Comparison of ENCODE assay signal across 25 cellular contexts in genomic region chr6:142558785-142559184, GRCh38.
DNase-seq lines count a peak whose midpoint lies in the region; ATAC-seq, FAIRE-seq and TF ChIP-seq lines count a peak whose summit lies in the region.
"Had no signal": no experiment of that assay in that cellular context is flagged by ENCODE, and none has a peak within 500 bp of the region (broad histone marks: within the 10 kb centered on the region; RNA-seq: fewer than 3 reads in every experiment).

No MANE protein-coding gene starts in this region.

- no peak overlapping the region for H3K4me2 ChIP-seq in IMR-90 (ENCODE audit: low read depth, low read length)
- no peak overlapping the region for H3K4me2 ChIP-seq in H1 (ENCODE audit: insufficient read depth in 1 of 2, low read depth in 2 of 2, low read length in 2 of 2)
- H3K4me2 ChIP-seq: BLaER1 had no signal

- H4K8ac ChIP-seq in IMR-90 (ENCODE audit: low read depth in 2 of 2, low read length in 2 of 2) (no peak overlapping the region), H1 (ENCODE audit: extremely low read depth, insufficient read depth, low read length) (no peak overlapping the region)

- no TSS peak for BruUV-seq in IMR-90 (replicated peaks; lab: Mats Ljungman, UMichigan)

- no peaks in the 10 kb centered on the region for H3K23me2 ChIP-seq in H1 (ENCODE audit: low read depth, low read length)

- in situ Hi-C loops in IMR-90 (cut with MboI; ENCODE audit: low sequenced_read_pairs), result no loop called here

- 0 out of 2 replicates have a peak, but pooled peaks have one; percentile 11 for ATAC-seq in IMR-90 (ENCODE audit: low read depth)
- ATAC-seq: GM12878 had no signal

- no peak overlapping the region for H2BK15ac ChIP-seq in IMR-90 (ENCODE audit: low read depth, low read length)
- H2BK15ac ChIP-seq in H1 (ENCODE audit: low read length), result no peak overlapping the region

- POLR2A ChIA-PET in IMR-90 (lab: Charles Lee; ENCODE audit: unreplicated experiment) (no interaction called here), H1 (lab: Charles Lee; ENCODE audit: partially characterized antibody) (no interaction called here)

- H3K4me1 ChIP-seq in IMR-90 (ENCODE audit: control insufficient read depth, insufficient read depth, low read length), result no peaks in the 10 kb centered on the region
- H3K4me1 ChIP-seq in H1 (replicated peaks in 1 of 4; ENCODE audit: control insufficient read depth in 3 of 4, insufficient read depth in 4 of 4, low read length in 3 of 4), result no peaks in the 10 kb centered on the region
- H3K4me1 ChIP-seq: BE2C, Caco-2 had no signal

- H3K27me3 ChIP-seq in IMR-90 (ENCODE audit: control insufficient read depth, insufficient read depth, low read length) (peaks cover 15% of the 10 kb centered on the region), H1 (replicated peaks in 1 of 4; ENCODE audit: control insufficient read depth in 3 of 4, extremely low read depth in 1 of 4, insufficient read depth in 3 of 4, low read length in 3 of 4) (no peaks in the 10 kb centered on the region)
- H3K27me3 ChIP-seq: BE2C, BLaER1 had no signal

- TF ChIP-seq CTCF in IMR-90 (conservative IDR thresholded peaks at IDR 0.05; ENCODE audit: low read depth, low read length), result no peak
- TF ChIP-seq CTCF in H1 (IDR thresholded peaks at IDR 0.05; ENCODE audit: control extremely low read depth in 1 of 3, insufficient read depth in 1 of 3, low read depth in 1 of 3, low read length in 3 of 3), result no peak

- H3K79me2 ChIP-seq in H1 (ENCODE audit: control insufficient read depth in 1 of 2, insufficient read depth in 2 of 2, low read length in 2 of 2), result no peaks in the 10 kb centered on the region

- no peak overlapping the region for H3K9ac ChIP-seq in IMR-90 (ENCODE audit: low read depth, low read length)
- no peak overlapping the region for H3K9ac ChIP-seq in H1 (replicated peaks in 1 of 4; ENCODE audit: extremely low read depth in 1 of 4, low read depth in 3 of 4, low read length in 3 of 4)
- H3K9ac ChIP-seq: BLaER1 had no signal

- no peak overlapping the region for H4K5ac ChIP-seq in IMR-90 (ENCODE audit: low read depth, low read length)
- no peak overlapping the region for H4K5ac ChIP-seq in H1 (ENCODE audit: insufficient read length, low read depth, low read length)

- no peaks in the 10 kb centered on the region for H4K20me1 ChIP-seq in IMR-90 (ENCODE audit: insufficient read depth, low read length)
- H4K20me1 ChIP-seq in H1 (replicated peaks in 1 of 2; ENCODE audit: control insufficient read depth in 1 of 2, insufficient read depth in 2 of 2, low read length in 2 of 2), result no peaks in the 10 kb centered on the region
- H4K20me1 ChIP-seq: BLaER1 had no signal

- H3K18ac ChIP-seq in IMR-90 (ENCODE audit: low read depth, low read length), result no peak overlapping the region
- H3K18ac ChIP-seq in H1 (ENCODE audit: extremely low read depth, low read length), result no peak overlapping the region

- H2AK5ac ChIP-seq in IMR-90 (ENCODE audit: low read depth, low read length) (no peak overlapping the region), H1 (ENCODE audit: low read depth, low read length) (no peak overlapping the region)

- no peaks in the 10 kb centered on the region for H3K9me1 ChIP-seq in IMR-90 (ENCODE audit: insufficient read depth, low read length)

- no CpG with 5 or more reads among the region's 3 CpGs for WGBS in IMR-90 (ENCODE audit: extremely low coverage in 2 of 2, insufficient read length in 1 of 2), 2 experiments
- WGBS in H1 (ENCODE audit: extremely low coverage in 1 of 2, insufficient coverage in 1 of 2, insufficient read length in 1 of 2, insufficient replicate concordance in 2 of 2, low coverage in 1 of 2, low lambda C conversion rate in 2 of 2, missing lambda C conversion rate in 1 of 2), 2 experiments, result 90% methylated on average over 3 of the region's 3 CpGs; no CpG with 5 or more reads in 1 of the 2 experiments

- H3K9me3 ChIP-seq in IMR-90 (ENCODE audit: control insufficient read depth, insufficient read depth, low read length) (no peaks in the 10 kb centered on the region), H1 (ENCODE audit: insufficient read depth in 2 of 2, low read depth in 1 of 2, low read length in 1 of 2) (no peaks in the 10 kb centered on the region)
- H3K9me3 ChIP-seq: BE2C, BLaER1, Caco-2 had no signal

- CTCF ChIA-PET in IMR-90 (lab: Yijun Ruan, JAX) (no interaction called here), H1 (lab: Charles Lee; ENCODE audit: partially characterized antibody) (interaction anchor here (1.4 kb wide), 1 partner anchor 10 kb away, joined by 3 read pairs; no protein-coding TSS in a partner anchor)

- intact Hi-C loops in IMR-90 (cut with micrococcal nuclease), result no loop called here

- H2AFZ ChIP-seq in IMR-90 (replicated peaks; ENCODE audit: low read length, poor library complexity) (no peak overlapping the region), H1 (ENCODE audit: low read length) (no peak overlapping the region)

- no peak overlapping the region for H2AK9ac ChIP-seq in IMR-90 (replicated peaks; ENCODE audit: low read depth, low read length, poor library complexity)

- TF ChIP-seq RAD21 in IMR-90 (IDR thresholded peaks at IDR 0.05; ENCODE audit: low read length) (no peak), H1 (IDR thresholded peaks at IDR 0.05 in 1 of 2, conservative IDR thresholded peaks at IDR 0.05 in 1 of 2; ENCODE audit: low read depth in 2 of 2, low read length in 2 of 2) (no peak)

- TF ChIP-seq POLR2A in IMR-90 (IDR thresholded peaks at IDR 0.05; ENCODE audit: low read depth, low read length) (no peak), H1 (IDR thresholded peaks at IDR 0.05; ENCODE audit: control extremely low read depth in 1 of 2, low read depth in 2 of 2, low read length in 2 of 2) (no peak)

- H2BK20ac ChIP-seq in IMR-90 (ENCODE audit: low read depth, low read length), result no peak overlapping the region
- no peak overlapping the region for H2BK20ac ChIP-seq in H1 (ENCODE audit: low read length)

- H3K4me3 ChIP-seq in IMR-90 (ENCODE audit: insufficient read depth, low read depth, low read length) (no peak overlapping the region), H1 (ENCODE audit: extremely low read depth in 1 of 4, insufficient read depth in 2 of 4, low read depth in 3 of 4, low read length in 4 of 4) (no peak overlapping the region)
- H3K4me3 ChIP-seq: BLaER1, GM12878 had no signal

- no peak overlapping the region for H3K27ac ChIP-seq in IMR-90 (ENCODE audit: insufficient read depth, low read length)
- H3K27ac ChIP-seq in H1 (ENCODE audit: low read depth, low read length), result no peak overlapping the region
- H3K27ac ChIP-seq: BLaER1 had no signal

- H2BK12ac ChIP-seq in H1 (ENCODE audit: low read depth, low read length), result no peak overlapping the region

- FAIRE-seq in H1 (lab: Jason Lieb, UNC), result peak; percentile 32
- FAIRE-seq in RCC 7860 (lab: Jason Lieb, UNC), result no peak
- FAIRE-seq: A204.1, D721Med, GM12878, GM12892, GM18507 had no signal

- H3K56ac ChIP-seq in IMR-90 (ENCODE audit: extremely low read depth, insufficient read depth, low read length), result no peak overlapping the region
- no peak overlapping the region for H3K56ac ChIP-seq in H1 (replicated peaks; ENCODE audit: insufficient read length, low read depth, low read length)

- H3K36me3 ChIP-seq in IMR-90 (ENCODE audit: control insufficient read depth, insufficient read depth, low read length) (no peaks in the 10 kb centered on the region), H1 (ENCODE audit: control insufficient read depth in 2 of 4, insufficient read depth in 4 of 4, low read length in 3 of 4) (no peaks in the 10 kb centered on the region)
- H3K36me3 ChIP-seq: BE2C, BLaER1 had no signal

- dilution Hi-C loops in IMR-90 (cut with HindIII; ENCODE audit: low sequenced_read_pairs, unreplicated experiment), result no loop called here

- DNase-seq in IMR-90, result no peak
- peak; percentile 46 for DNase-seq in NCI-H69 (lab: John Stamatoyannopoulos, UW)
- no peak for DNase-seq in H1 (ENCODE audit: low read depth in 1 of 2, low spot score in 2 of 2)
- no peak for DNase-seq in DMS53 treated with DMSO at 0.1 percent for 48 hours (lab: John Stamatoyannopoulos, UW; ENCODE audit: unreplicated experiment)
- no peak for DNase-seq in RCC 7860 (ENCODE audit: low spot score)
- no peak for DNase-seq in COLO668 (lab: John Stamatoyannopoulos, UW; ENCODE audit: unreplicated experiment)
- DNase-seq: 8988T; ACHN; BE2C; C1 segment of cervical spinal cord; Caco-2; Calu3; CD4-positive, alpha-beta memory T cell; CD4-positive, CD25-positive, alpha-beta regulatory T cell; CD8-positive, alpha-beta memory T cell; DMS79; DND-41; EL; GDM1 had no signal

- H3K79me1 ChIP-seq in IMR-90 (ENCODE audit: low read depth in 1 of 2, low read length in 2 of 2) (no peaks in the 10 kb centered on the region), H1 (ENCODE audit: low read depth, low read length) (no peaks in the 10 kb centered on the region)

- H3K14ac ChIP-seq in IMR-90 (replicated peaks; ENCODE audit: low read depth, low read length) (no peak overlapping the region), H1 (ENCODE audit: insufficient read length) (no peak overlapping the region)

- H2BK5ac ChIP-seq in IMR-90 (ENCODE audit: low read depth, low read length, poor library complexity, severe bottlenecking) (no peak overlapping the region), H1 (ENCODE audit: low read depth, low read length) (no peak overlapping the region)

- no peak overlapping the region for H4K91ac ChIP-seq in IMR-90 (ENCODE audit: insufficient read depth, low read depth, low read length)
- H4K91ac ChIP-seq in H1 (replicated peaks; ENCODE audit: insufficient read length, low read length), result no peak overlapping the region

- no peak overlapping the region for H3K4ac ChIP-seq in IMR-90 (ENCODE audit: low read depth, low read length)
- no peak overlapping the region for H3K4ac ChIP-seq in H1 (replicated peaks; ENCODE audit: insufficient read length, low read depth, low read length)

- TF ChIP-seq EP300 in H1 (IDR thresholded peaks at IDR 0.05; ENCODE audit: borderline replicate concordance in 1 of 2, low read depth in 2 of 2, low read length in 2 of 2), result no peak

- H2BK120ac ChIP-seq in IMR-90 (ENCODE audit: low read depth, low read length) (no peak overlapping the region), H1 (replicated peaks; ENCODE audit: low read depth, low read length) (no peak overlapping the region)

- H3K23ac ChIP-seq in IMR-90 (ENCODE audit: low read depth, low read length) (no peak overlapping the region), H1 (ENCODE audit: insufficient read length) (no peak overlapping the region)

TF ChIP-seq in IMR-90, 13 proteins besides CTCF, POLR2A, EP300 and RAD21 (continues in another document):
- TF ChIP-seq MAZ (IDR thresholded peaks at IDR 0.05; ENCODE audit: borderline replicate concordance, low read depth, low read length), result no peak
- no peak for TF ChIP-seq CHD1 (IDR thresholded peaks at IDR 0.05; ENCODE audit: low read depth, low read length)

TF ChIP-seq in H1, 55 proteins besides CTCF, POLR2A, EP300 and RAD21 (continues in another document):
- no peak for TF ChIP-seq RXRA (IDR thresholded peaks at IDR 0.05; ENCODE audit: insufficient read depth, low read depth, low read length)
- no peak for TF ChIP-seq TAF1 (IDR thresholded peaks at IDR 0.05; ENCODE audit: low read depth, low read length)
- TF ChIP-seq KDM1A (IDR thresholded peaks at IDR 0.05; ENCODE audit: borderline replicate concordance, low read length), result no peak
- no peak for TF ChIP-seq KDM5A (IDR thresholded peaks at IDR 0.05; ENCODE audit: low read length)
